ENCODE assay signal across 23 cellular contexts in the genomic region with DNA sequence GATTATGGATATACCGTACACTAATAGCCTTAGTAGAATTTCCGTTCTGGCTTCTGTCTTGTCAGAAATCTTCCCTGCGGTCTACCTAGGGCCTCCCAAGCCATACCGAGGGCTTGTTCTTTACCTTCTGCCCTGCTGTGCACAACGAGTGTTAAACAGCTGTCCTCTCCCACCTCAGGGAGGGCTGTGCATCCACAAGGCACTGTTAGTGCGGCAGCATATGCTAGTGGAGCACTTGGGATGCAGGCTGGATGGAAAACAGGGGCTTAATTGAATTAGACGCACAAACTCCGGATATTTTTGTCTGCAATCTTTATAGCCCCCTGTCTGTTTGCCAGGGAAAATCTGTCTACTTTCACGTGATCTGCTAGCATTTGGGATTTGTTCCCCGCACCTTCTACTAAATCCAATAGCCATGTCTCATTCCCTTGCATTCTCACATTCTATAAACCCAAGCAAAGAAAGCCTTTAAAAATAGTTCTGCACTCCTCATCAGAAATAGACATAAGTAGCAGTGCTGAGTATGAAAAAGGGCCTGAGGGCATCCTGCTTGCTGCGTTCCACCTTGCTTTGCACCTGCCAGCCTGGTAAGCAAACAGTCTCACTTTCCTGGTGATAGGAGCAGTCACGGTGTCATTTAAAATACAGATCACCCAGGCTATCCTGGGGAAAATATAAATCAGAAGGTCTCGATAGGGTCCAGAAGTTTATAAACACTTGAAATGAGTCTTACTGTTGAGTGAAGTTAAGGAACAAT.
DNase-seq lines count a peak whose midpoint lies in the region; ATAC-seq and TF ChIP-seq lines count a peak whose summit lies in the region.
"Had no signal": no experiment of that assay in that cellular context is flagged by ENCODE, and none has a peak within 500 bp of the region (broad histone marks: within the 10 kb centered on the region; RNA-seq: fewer than 3 reads in every experiment).

No MANE protein-coding gene starts in this region.

- H3K4me3 ChIP-seq in mucosa of descending colon (no peak overlapping the region), OCI-LY7 (ENCODE audit: low read depth, low read length, poor library complexity, severe bottlenecking) (no peak overlapping the region)

- H3K4me1 ChIP-seq in mucosa of descending colon (ENCODE audit: low read depth), result no peaks in the 10 kb centered on the region
- no peaks in the 10 kb centered on the region for H3K4me1 ChIP-seq in OCI-LY7 (ENCODE audit: insufficient read depth, low read length, poor library complexity, severe bottlenecking)

- H3K9me2 ChIP-seq in OCI-LY7 (ENCODE audit: insufficient read depth, low read length), result no peaks in the 10 kb centered on the region

- no peaks in the 10 kb centered on the region for H4K20me1 ChIP-seq in OCI-LY7 (ENCODE audit: insufficient read depth, low read length)

- POLR2A ChIA-PET in OCI-LY7 (lab: Charles Lee), result no interaction called here

- no peak overlapping the region for H3K27ac ChIP-seq in OCI-LY7 (ENCODE audit: low read depth, low read length, poor library complexity, severe bottlenecking)

- peaks cover 3% of the 10 kb centered on the region for H3K27me3 Mint-ChIP-seq in endothelial cell (ENCODE audit: unreplicated experiment)
- H3K27me3 Mint-ChIP-seq: activated CD4-positive, alpha-beta T cell treated with anti-CD3 and anti-CD28 coated beads for 36 hours; activated naive CD8-positive, alpha-beta T cell; IgD-negative memory B cell had no signal

- H3K9me3 Mint-ChIP-seq in endothelial cell (ENCODE audit: unreplicated experiment), result no peaks in the 10 kb centered on the region
- H3K9me3 Mint-ChIP-seq: T-helper 1 cell treated with Interleukin-12 subunit alpha and Interleukin-12 subunit beta and Interleukin-4 antibody, amounts not matched to agents 30 μg/mL and 1 μg/mL, for 36 hours had no signal

- no peaks in the 10 kb centered on the region for H3K9me3 ChIP-seq in mucosa of descending colon
- H3K9me3 ChIP-seq in OCI-LY7 (ENCODE audit: low read length), result no peaks in the 10 kb centered on the region

- intact Hi-C loops in mucosa of descending colon (cut with DNase I, micrococcal nuclease), result no loop called here
- intact Hi-C loops in OCI-LY7 (cut with micrococcal nuclease; ENCODE audit: unreplicated experiment), result no loop called here

- H3K27ac Mint-ChIP-seq in endothelial cell (ENCODE audit: unreplicated experiment), result no peak overlapping the region
- H3K27ac Mint-ChIP-seq: activated CD4-positive, alpha-beta T cell treated with anti-CD3 and anti-CD28 coated beads for 36 hours; activated CD8-positive, alpha-beta T cell treated with anti-CD3 and anti-CD28 coated beads, Interleukin-2, amount 10 ng/mL, durations not matched to agents 7 days and 5 days; activated naive CD8-positive, alpha-beta T cell; CD8-positive, alpha-beta T cell; H9; IgD-negative memory B cell; naive thymus-derived CD8-positive, alpha-beta T cell; T-helper 1 cell treated with Interleukin-12 subunit alpha and Interleukin-12 subunit beta and Interleukin-4 antibody, amounts not matched to agents 30 μg/mL and 1 μg/mL, for 36 hours had no signal

- no peak overlapping the region for H3K4me3 Mint-ChIP-seq in endothelial cell (ENCODE audit: unreplicated experiment)
- H3K4me3 Mint-ChIP-seq: activated CD4-positive, alpha-beta T cell treated with anti-CD3 and anti-CD28 coated beads for 36 hours; activated CD8-positive, alpha-beta T cell treated with anti-CD3 and anti-CD28 coated beads, Interleukin-2, amount 10 ng/mL, durations not matched to agents 7 days and 5 days; activated naive CD8-positive, alpha-beta T cell; CD8-positive, alpha-beta T cell; H9; naive thymus-derived CD8-positive, alpha-beta T cell; T-helper 1 cell treated with Interleukin-12 subunit alpha and Interleukin-12 subunit beta and Interleukin-4 antibody, amounts not matched to agents 30 μg/mL and 1 μg/mL, for 36 hours had no signal

- no peak for TF ChIP-seq CTCF in mucosa of descending colon (IDR thresholded peaks at IDR 0.05)
- TF ChIP-seq CTCF in OCI-LY7 (conservative IDR thresholded peaks at IDR 0.05; ENCODE audit: low read length), result no peak
- TF ChIP-seq CTCF in endothelial cell (IDR thresholded peaks at IDR 0.05; ENCODE audit: unreplicated experiment), result no peak

- H3K36me3 Mint-ChIP-seq in endothelial cell (ENCODE audit: low read depth, unreplicated experiment), result no peaks in the 10 kb centered on the region
- H3K36me3 Mint-ChIP-seq: activated naive CD8-positive, alpha-beta T cell; CD8-positive, alpha-beta T cell; IgD-negative memory B cell; naive thymus-derived CD8-positive, alpha-beta T cell had no signal

- H3K4me1 Mint-ChIP-seq in endothelial cell (ENCODE audit: unreplicated experiment), result no peaks in the 10 kb centered on the region
- H3K4me1 Mint-ChIP-seq: activated CD4-positive, alpha-beta T cell treated with anti-CD3 and anti-CD28 coated beads for 36 hours; IgD-negative memory B cell; naive thymus-derived CD8-positive, alpha-beta T cell had no signal

- no peak overlapping the region for H3K4me2 ChIP-seq in OCI-LY7 (ENCODE audit: low read length)

- DNase-seq in NCI-H1092 treated with DMSO at 0.1 percent for 48 hours (lab: John Stamatoyannopoulos, UW) (peak; percentile 17), NCI-H1092 (lab: John Stamatoyannopoulos, UW) (no peak), NCI-H2171 (lab: John Stamatoyannopoulos, UW) (peak; percentile 74), NCI-H748 treated with DMSO at 0.1 percent for 48 hours (lab: John Stamatoyannopoulos, UW) (peak; percentile 9), mucosa of descending colon (no peak), OCI-LY7 (ENCODE audit: low spot score) (no peak), NCI-H1105 treated with DMSO at 0.1 percent for 48 hours (lab: John Stamatoyannopoulos, UW) (no peak), endothelial cell (ENCODE audit: low spot score) (no peak)
- DNase-seq: activated CD4-positive, alpha-beta T cell treated with anti-CD3 and anti-CD28 coated beads for 36 hours; activated CD8-positive, alpha-beta T cell treated with anti-CD3 and anti-CD28 coated beads, Interleukin-2, amount 10 ng/mL, durations not matched to agents 7 days and 5 days; anterior cingulate cortex; CD8-positive, alpha-beta T cell; DND-41; effector CD8-positive, alpha-beta T cell; H9; head of caudate nucleus; midbrain; naive thymus-derived CD8-positive, alpha-beta T cell; stimulated activated CD4-positive, alpha-beta T cell treated with anti-CD3 and anti-CD28 coated beads, Interleukin-15, amount 100 ng/mL, for 24 hours; stimulated activated naive CD4-positive, alpha-beta T cell treated with Interleukin-2 at 50 U/mL for 16 hours had no signal

- no TSS peak for BruUV-seq in OCI-LY7 (replicated peaks; lab: Mats Ljungman, UMichigan)

- H2AFZ ChIP-seq in OCI-LY7 (ENCODE audit: low read length), result no peak overlapping the region

- no peaks in the 10 kb centered on the region for H3K79me2 ChIP-seq in OCI-LY7 (ENCODE audit: insufficient read depth, low read depth, low read length)

- no peaks in the 10 kb centered on the region for H3K36me3 ChIP-seq in mucosa of descending colon (ENCODE audit: low read depth)
- H3K36me3 ChIP-seq in OCI-LY7 (ENCODE audit: insufficient read depth, low read length), result no peaks in the 10 kb centered on the region

- ATAC-seq in mucosa of descending colon, result peak; percentile 21
- ATAC-seq: activated CD4-positive, alpha-beta T cell treated with anti-CD3 and anti-CD28 coated beads for 36 hours; activated CD8-positive, alpha-beta T cell treated with anti-CD3 and anti-CD28 coated beads, Interleukin-2, amount 10 ng/mL, durations not matched to agents 7 days and 5 days; CD8-positive, alpha-beta T cell; naive thymus-derived CD8-positive, alpha-beta T cell had no signal

- CTCF ChIA-PET in OCI-LY7 (lab: Charles Lee; ENCODE audit: unreplicated experiment), result no interaction called here

Comparison
In these comparisons a context has a peak if more than half of its experiments do, and no peak if none do; other contexts are left out.
1. DNase-seq: peak in NCI-H1092 treated with DMSO at 0.1 percent for 48 hours (single experiment), NCI-H2171 (single experiment) and NCI-H748 treated with DMSO at 0.1 percent for 48 hours (single experiment); none in NCI-H1092 (single experiment), mucosa of descending colon (0 of 3), OCI-LY7 (single experiment), NCI-H1105 treated with DMSO at 0.1 percent for 48 hours (single experiment) and endothelial cell (single experiment).